Comparison of ENCODE assay signal across 10 cellular contexts in genomic region chr9:115204827-115205506, GRCh38.
DNase-seq lines count a peak whose midpoint lies in the region; ATAC-seq, FAIRE-seq and TF ChIP-seq lines count a peak whose summit lies in the region.
"Had no signal": no experiment of that assay in that cellular context is flagged by ENCODE, and none has a peak within 500 bp of the region (broad histone marks: within the 10 kb centered on the region; RNA-seq: fewer than 3 reads in every experiment).

No MANE protein-coding gene starts in this region.

- TF ChIP-seq CTCF in coronary artery (IDR thresholded peaks at IDR 0.05) = no peak

- H3K27me3 Mint-ChIP-seq in activated naive CD4-positive, alpha-beta T cell treated with anti-CD3 and anti-CD28 coated beads for 36 hours (ENCODE audit: low read depth) = peaks cover 33% of the 10 kb centered on the region
- H3K27me3 Mint-ChIP-seq in T-helper 2 cell treated with Interferon-gamma antibody and Interleukin-4, amounts not matched to agents 5 μg/mL and 100 μg/mL, for 36 hours (ENCODE audit: low read depth) = peaks cover 10% of the 10 kb centered on the region

- peak overlapping the region in 1 of 2 donors; percentile 31 for H3K27ac Mint-ChIP-seq in activated naive CD4-positive, alpha-beta T cell treated with anti-CD3 and anti-CD28 coated beads, Interleukin-2, amount 50 U/mL, for 72 hours
- H3K27ac Mint-ChIP-seq in activated naive CD4-positive, alpha-beta T cell treated with anti-CD3 and anti-CD28 coated beads for 36 hours = no peak overlapping the region
- no peak overlapping the region for H3K27ac Mint-ChIP-seq in T-helper 2 cell treated with Interferon-gamma antibody and Interleukin-4, amounts not matched to agents 5 μg/mL and 100 μg/mL, for 36 hours

- DNase-seq in activated naive CD4-positive, alpha-beta T cell treated with anti-CD3 and anti-CD28 coated beads, Interleukin-2, amount 50 U/mL, for 72 hours (ENCODE audit: low spot score in 2 of 2) = no peak
- no peak for DNase-seq in activated naive CD4-positive, alpha-beta T cell treated with anti-CD3 and anti-CD28 coated beads for 36 hours
- DNase-seq in T-helper 2 cell treated with Interferon-gamma antibody and Interleukin-4, amounts not matched to agents 5 μg/mL and 100 μg/mL, for 36 hours (ENCODE audit: low spot score) = peak; percentile 8
- DNase-seq in urothelium cell line (ENCODE audit: low spot score) (peak; percentile 36), coronary artery (ENCODE audit: low spot score) (no peak), hypothalamus (lab: John Stamatoyannopoulos, UW) (no peak), NCI-H345 treated with DMSO at 0.1 percent for 48 hours (lab: John Stamatoyannopoulos, UW; ENCODE audit: unreplicated experiment) (no peak)
- DNase-seq: DMS79 had no signal

- intact Hi-C loops in activated naive CD4-positive, alpha-beta T cell treated with anti-CD3 and anti-CD28 coated beads for 36 hours (cut with micrococcal nuclease) = loop anchor here (1.0 to 10.0 kb wide), 4 partner anchors 168 to 320 kb away; no protein-coding TSS in a partner anchor

- H3K27ac ChIP-seq in coronary artery = no peak overlapping the region
- H3K27ac ChIP-seq: SK-N-MC had no signal

- FAIRE-seq in urothelium cell line (lab: Jason Lieb, UNC) = no peak

- no peak overlapping the region for H3K4me3 Mint-ChIP-seq in activated naive CD4-positive, alpha-beta T cell treated with anti-CD3 and anti-CD28 coated beads for 36 hours
- H3K4me3 Mint-ChIP-seq in T-helper 2 cell treated with Interferon-gamma antibody and Interleukin-4, amounts not matched to agents 5 μg/mL and 100 μg/mL, for 36 hours = no peak overlapping the region

- peaks cover 15% of the 10 kb centered on the region for H3K4me1 Mint-ChIP-seq in activated naive CD4-positive, alpha-beta T cell treated with anti-CD3 and anti-CD28 coated beads for 36 hours (ENCODE audit: low read depth)
- H3K4me1 Mint-ChIP-seq in T-helper 2 cell treated with Interferon-gamma antibody and Interleukin-4, amounts not matched to agents 5 μg/mL and 100 μg/mL, for 36 hours (ENCODE audit: low read depth) = peaks cover 19% of the 10 kb centered on the region

- no peaks in the 10 kb centered on the region for H3K36me3 Mint-ChIP-seq in activated naive CD4-positive, alpha-beta T cell treated with anti-CD3 and anti-CD28 coated beads, Interleukin-2, amount 50 U/mL, for 72 hours
- no peaks in the 10 kb centered on the region for H3K36me3 Mint-ChIP-seq in activated naive CD4-positive, alpha-beta T cell treated with anti-CD3 and anti-CD28 coated beads for 36 hours (ENCODE audit: low read depth)
- no peaks in the 10 kb centered on the region for H3K36me3 Mint-ChIP-seq in T-helper 2 cell treated with Interferon-gamma antibody and Interleukin-4, amounts not matched to agents 5 μg/mL and 100 μg/mL, for 36 hours (ENCODE audit: low read depth)

- H3K9me3 Mint-ChIP-seq in activated naive CD4-positive, alpha-beta T cell treated with anti-CD3 and anti-CD28 coated beads, Interleukin-2, amount 50 U/mL, for 72 hours = peaks cover 0 to 4% of the 10 kb centered on the region in 2 donors
- H3K9me3 Mint-ChIP-seq in activated naive CD4-positive, alpha-beta T cell treated with anti-CD3 and anti-CD28 coated beads for 36 hours = no peaks in the 10 kb centered on the region
- no peaks in the 10 kb centered on the region for H3K9me3 Mint-ChIP-seq in T-helper 2 cell treated with Interferon-gamma antibody and Interleukin-4, amounts not matched to agents 5 μg/mL and 100 μg/mL, for 36 hours

- CTCF ChIA-PET in activated naive CD4-positive, alpha-beta T cell treated with anti-CD3 and anti-CD28 coated beads for 36 hours (lab: Charles Lee) = no interaction called here

- ATAC-seq in activated naive CD4-positive, alpha-beta T cell treated with anti-CD3 and anti-CD28 coated beads, Interleukin-2, amount 50 U/mL, for 72 hours = peak; percentile 67 to 81
- ATAC-seq in HG03064 (IDR thresholded peaks at IDR 0.05; ENCODE audit: low read depth, unreplicated experiment) = peak; percentile 47

- H3K4me3 ChIP-seq in coronary artery = no peak overlapping the region
- H3K4me3 ChIP-seq: SK-N-MC had no signal

Comparison
In these comparisons a context has a peak if more than half of its experiments do, and no peak if none do; other contexts are left out.
1. DNase-seq: peak in T-helper 2 cell treated with Interferon-gamma antibody and Interleukin-4, amounts not matched to agents 5 μg/mL and 100 μg/mL, for 36 hours (single experiment) and urothelium cell line (single experiment); none in activated naive CD4-positive, alpha-beta T cell treated with anti-CD3 and anti-CD28 coated beads, Interleukin-2, amount 50 U/mL, for 72 hours (0 of 2), activated naive CD4-positive, alpha-beta T cell treated with anti-CD3 and anti-CD28 coated beads for 36 hours (single experiment), coronary artery (single experiment), hypothalamus (0 of 51) and NCI-H345 treated with DMSO at 0.1 percent for 48 hours (single experiment).